ENCODE assay signal across 8 cellular contexts in genomic region chr6:25014806-25015560, GRCh38.
A peak's percentile ranks its signal among the peaks of the same experiment; 100 is the strongest.
DNase-seq lines count a peak whose midpoint lies in the region; ATAC-seq and TF ChIP-seq lines count a peak whose summit lies in the region.

No MANE protein-coding gene starts in this region.

- no peak for TF ChIP-seq POLR2A in spleen (IDR thresholded peaks at IDR 0.05)

- H3K36me3 ChIP-seq in spleen, result no peaks in the 10 kb centered on the region

- no peaks in the 10 kb centered on the region for H3K27me3 Mint-ChIP-seq in central memory CD8-positive, alpha-beta T cell
- H3K27me3 Mint-ChIP-seq in nephron progenitor cell (ENCODE audit: low read depth, poor library complexity), result peaks cover 14% of the 10 kb centered on the region

- peak; percentile 49 for ATAC-seq in central memory CD8-positive, alpha-beta T cell (replicated peaks; ENCODE audit: extremely low read depth, poor library complexity, severe bottlenecking)
- ATAC-seq in GM18520 (IDR thresholded peaks at IDR 0.05; ENCODE audit: unreplicated experiment), result no peak
- ATAC-seq in GM18867 (IDR thresholded peaks at IDR 0.05; ENCODE audit: unreplicated experiment), result no peak

- peak overlapping the region; percentile 86 for H3K27ac Mint-ChIP-seq in central memory CD8-positive, alpha-beta T cell (ENCODE audit: low read depth)
- H3K27ac Mint-ChIP-seq in nephron progenitor cell, result peak overlapping the region; percentile 81

- H3K9me3 ChIP-seq in spleen, result no peaks in the 10 kb centered on the region

- no peaks in the 10 kb centered on the region for H3K9me3 Mint-ChIP-seq in central memory CD8-positive, alpha-beta T cell
- no peaks in the 10 kb centered on the region for H3K9me3 Mint-ChIP-seq in nephron progenitor cell

- no peaks in the 10 kb centered on the region for H3K27me3 ChIP-seq in spleen (replicated peaks in 1 of 7)

- peak overlapping the region in 3 of 8 donors; percentile 60 to 84 (median 82) for H3K27ac ChIP-seq in spleen

- intact Hi-C loops in spleen (cut with DNase I; ENCODE audit: low total_unique reads), result no loop called here

- peaks cover 11% of the 10 kb centered on the region for H3K36me3 Mint-ChIP-seq in central memory CD8-positive, alpha-beta T cell (ENCODE audit: insufficient read depth)
- no peaks in the 10 kb centered on the region for H3K36me3 Mint-ChIP-seq in nephron progenitor cell (ENCODE audit: low read depth)

- peaks cover 13 to 77% (median 59%) of the 10 kb centered on the region in 6 donors for H3K4me1 ChIP-seq in spleen

- 60 to 75% (median 69%) methylated on average over 11 of the region's 11 CpGs for WGBS in spleen, 5 donors

- H3K4me1 Mint-ChIP-seq in central memory CD8-positive, alpha-beta T cell, result peaks cover 43% of the 10 kb centered on the region
- peaks cover 24% of the 10 kb centered on the region for H3K4me1 Mint-ChIP-seq in nephron progenitor cell

- no peak for TF ChIP-seq CTCF in nephron progenitor cell (IDR thresholded peaks at IDR 0.05)
- TF ChIP-seq CTCF in spleen (IDR thresholded peaks at IDR 0.05 in 8 of 11, conservative IDR thresholded peaks at IDR 0.05 in 3 of 11), result no peak

- peak; percentile 79 for DNase-seq in GM04503 (ENCODE audit: low read depth)
- peak; percentile 41 for DNase-seq in NCI-H460 (ENCODE audit: extremely low read depth, low read depth)
- no peak for DNase-seq in central memory CD8-positive, alpha-beta T cell (ENCODE audit: low spot score in 2 of 2)
- DNase-seq in nephron progenitor cell, result no peak
- DNase-seq in NCI-H187 treated with DMSO at 0.1 percent for 48 hours (lab: John Stamatoyannopoulos, UW), result no peak
- DNase-seq in spleen, result no peak

- H3K4me3 ChIP-seq in spleen, result no peak overlapping the region

- H3K4me3 Mint-ChIP-seq in central memory CD8-positive, alpha-beta T cell, result no peak overlapping the region
- no peak overlapping the region for H3K4me3 Mint-ChIP-seq in nephron progenitor cell

Comparison
In these comparisons a context has a peak if more than half of its experiments do, and no peak if none do; other contexts are left out.
1. DNase-seq: peak in GM04503 (single experiment) and NCI-H460 (single experiment); none in central memory CD8-positive, alpha-beta T cell (0 of 2), nephron progenitor cell (single experiment), NCI-H187 treated with DMSO at 0.1 percent for 48 hours (single experiment) and spleen (single experiment).